27 cellular contexts compared by ENCODE assay signal in genomic region chr1:104294259-104294658, GRCh38.
DNase-seq lines count a peak whose midpoint lies in the region; ATAC-seq and TF ChIP-seq lines count a peak whose summit lies in the region.
"Had no signal": no experiment of that assay in that cellular context is flagged by ENCODE, and none has a peak within 500 bp of the region (broad histone marks: within the 10 kb centered on the region; RNA-seq: fewer than 3 reads in every experiment).

No MANE protein-coding gene starts in this region.

- H3K4me3 Mint-ChIP-seq in natural killer cell, result no peak overlapping the region
- H3K4me3 Mint-ChIP-seq in activated T-helper 2 cell treated with anti-CD3 and anti-CD28 coated beads, Interferon-gamma antibody, Interleukin-2, Interleukin-4, amounts not matched to agents 10 μg/mL and 5 μg/mL and 100 μg/mL, durations not matched to agents 14 hours and 24 hours and 36 hours (ENCODE audit: low read depth), result no peak overlapping the region
- H3K4me3 Mint-ChIP-seq: activated naive CD8-positive, alpha-beta T cell treated with anti-CD3 and anti-CD28 coated beads, Interleukin-2, amount 50 U/mL, for 24 hours; memory B cell; neural progenitor cell had no signal

- H3K9me3 Mint-ChIP-seq in natural killer cell, result peaks cover 17 to 20% of the 10 kb centered on the region in 2 donors
- H3K9me3 Mint-ChIP-seq in activated T-helper 2 cell treated with anti-CD3 and anti-CD28 coated beads, Interferon-gamma antibody, Interleukin-2, Interleukin-4, amounts not matched to agents 10 μg/mL and 5 μg/mL and 100 μg/mL, durations not matched to agents 14 hours and 24 hours and 36 hours, result peaks cover 25% of the 10 kb centered on the region
- H3K9me3 Mint-ChIP-seq: memory B cell, neural progenitor cell had no signal

- no peaks in the 10 kb centered on the region for H3K36me3 Mint-ChIP-seq in natural killer cell
- H3K36me3 Mint-ChIP-seq in activated T-helper 2 cell treated with anti-CD3 and anti-CD28 coated beads, Interferon-gamma antibody, Interleukin-2, Interleukin-4, amounts not matched to agents 10 μg/mL and 5 μg/mL and 100 μg/mL, durations not matched to agents 14 hours and 24 hours and 36 hours (ENCODE audit: low read depth), result no peaks in the 10 kb centered on the region
- H3K36me3 Mint-ChIP-seq: memory B cell, neural progenitor cell had no signal

- no peak for TF ChIP-seq CTCF in natural killer cell (IDR thresholded peaks at IDR 0.05)

- no peak for ATAC-seq in natural killer cell
- ATAC-seq: activated naive CD8-positive, alpha-beta T cell treated with anti-CD3 and anti-CD28 coated beads, Interleukin-2, amount 50 U/mL, for 24 hours; left colon; right cardiac atrium; upper lobe of right lung had no signal

- no peaks in the 10 kb centered on the region for H3K27me3 Mint-ChIP-seq in natural killer cell (ENCODE audit: low read depth in 2 of 2)
- no peaks in the 10 kb centered on the region for H3K27me3 Mint-ChIP-seq in activated T-helper 2 cell treated with anti-CD3 and anti-CD28 coated beads, Interferon-gamma antibody, Interleukin-2, Interleukin-4, amounts not matched to agents 10 μg/mL and 5 μg/mL and 100 μg/mL, durations not matched to agents 14 hours and 24 hours and 36 hours (ENCODE audit: low read depth)
- H3K27me3 Mint-ChIP-seq: activated naive CD8-positive, alpha-beta T cell treated with anti-CD3 and anti-CD28 coated beads, Interleukin-2, amount 50 U/mL, for 24 hours had no signal

- DNase-seq in NCI-H1105 (lab: John Stamatoyannopoulos, UW) (peak; percentile 89), NCI-H2081 treated with DMSO at 0.1 percent for 48 hours (lab: John Stamatoyannopoulos, UW) (peak; percentile 55), NCI-H82 treated with DMSO at 0.1 percent for 48 hours (lab: John Stamatoyannopoulos, UW; ENCODE audit: unreplicated experiment) (peak; percentile 81), left kidney (ENCODE audit: low read depth, low spot score) (peak; percentile 5), natural killer cell (no peak), iPS-NIHi11 (ENCODE audit: low spot score) (no peak)
- no peak for DNase-seq in activated T-helper 2 cell treated with anti-CD3 and anti-CD28 coated beads, Interferon-gamma antibody, Interleukin-2, Interleukin-4, amounts not matched to agents 10 μg/mL and 5 μg/mL and 100 μg/mL, durations not matched to agents 14 hours and 24 hours and 36 hours (ENCODE audit: low spot score)
- DNase-seq: activated CD4-positive, alpha-beta T cell treated with anti-CD3 and anti-CD28 coated beads, Interleukin-2, amount 50 U/mL, for 48 hours; activated CD4-positive, CD25-positive, alpha-beta regulatory T cell treated with anti-CD3 and anti-CD28 coated beads, Interleukin-2, amount 50 U/mL, for 72 hours; activated naive CD4-positive, alpha-beta T cell; activated naive CD8-positive, alpha-beta T cell treated with anti-CD3 and anti-CD28 coated beads, Interleukin-2, amount 50 U/mL, for 24 hours; activated T-cell treated with anti-CD3 and anti-CD28 coated beads, Interleukin-2, amount 50 U/mL, for 48 hours; C1 segment of cervical spinal cord; Caco-2; DMS79 treated with DMSO at 0.1 percent for 48 hours; effector CD8-positive, alpha-beta T cell; GDM1; Kasumi-1; left colon; MV-4-11; NCI-H510A treated with DMSO at 0.1 percent for 48 hours; right cardiac atrium; stimulated activated naive CD4-positive, alpha-beta T cell; T-helper 2 cell; upper lobe of right lung had no signal

- intact Hi-C loops in natural killer cell (cut with micrococcal nuclease), result no loop called here
- intact Hi-C loops in activated T-helper 2 cell treated with anti-CD3 and anti-CD28 coated beads, Interferon-gamma antibody, Interleukin-2, Interleukin-4, amounts not matched to agents 10 μg/mL and 5 μg/mL and 100 μg/mL, durations not matched to agents 14 hours and 24 hours and 36 hours (cut with micrococcal nuclease), result no loop called here

- no peaks in the 10 kb centered on the region for H3K4me1 Mint-ChIP-seq in natural killer cell
- no peaks in the 10 kb centered on the region for H3K4me1 Mint-ChIP-seq in activated T-helper 2 cell treated with anti-CD3 and anti-CD28 coated beads, Interferon-gamma antibody, Interleukin-2, Interleukin-4, amounts not matched to agents 10 μg/mL and 5 μg/mL and 100 μg/mL, durations not matched to agents 14 hours and 24 hours and 36 hours (ENCODE audit: low read depth)
- H3K4me1 Mint-ChIP-seq: activated naive CD8-positive, alpha-beta T cell treated with anti-CD3 and anti-CD28 coated beads, Interleukin-2, amount 50 U/mL, for 24 hours; memory B cell; neural progenitor cell had no signal

- no peak overlapping the region for H3K27ac Mint-ChIP-seq in natural killer cell
- no peak overlapping the region for H3K27ac Mint-ChIP-seq in activated T-helper 2 cell treated with anti-CD3 and anti-CD28 coated beads, Interferon-gamma antibody, Interleukin-2, Interleukin-4, amounts not matched to agents 10 μg/mL and 5 μg/mL and 100 μg/mL, durations not matched to agents 14 hours and 24 hours and 36 hours
- H3K27ac Mint-ChIP-seq: activated naive CD8-positive, alpha-beta T cell treated with anti-CD3 and anti-CD28 coated beads, Interleukin-2, amount 50 U/mL, for 24 hours; memory B cell; neural progenitor cell had no signal

Comparison
In these comparisons a context has a peak if more than half of its experiments do, and no peak if none do; other contexts are left out.
1. DNase-seq: peak in NCI-H1105 (single experiment), NCI-H2081 treated with DMSO at 0.1 percent for 48 hours (single experiment), NCI-H82 treated with DMSO at 0.1 percent for 48 hours (single experiment) and left kidney (single experiment); none in natural killer cell (single experiment), activated T-helper 2 cell treated with anti-CD3 and anti-CD28 coated beads, Interferon-gamma antibody, Interleukin-2, Interleukin-4, amounts not matched to agents 10 μg/mL and 5 μg/mL and 100 μg/mL, durations not matched to agents 14 hours and 24 hours and 36 hours (single experiment) and iPS-NIHi11 (single experiment).